In the genomic region with DNA sequence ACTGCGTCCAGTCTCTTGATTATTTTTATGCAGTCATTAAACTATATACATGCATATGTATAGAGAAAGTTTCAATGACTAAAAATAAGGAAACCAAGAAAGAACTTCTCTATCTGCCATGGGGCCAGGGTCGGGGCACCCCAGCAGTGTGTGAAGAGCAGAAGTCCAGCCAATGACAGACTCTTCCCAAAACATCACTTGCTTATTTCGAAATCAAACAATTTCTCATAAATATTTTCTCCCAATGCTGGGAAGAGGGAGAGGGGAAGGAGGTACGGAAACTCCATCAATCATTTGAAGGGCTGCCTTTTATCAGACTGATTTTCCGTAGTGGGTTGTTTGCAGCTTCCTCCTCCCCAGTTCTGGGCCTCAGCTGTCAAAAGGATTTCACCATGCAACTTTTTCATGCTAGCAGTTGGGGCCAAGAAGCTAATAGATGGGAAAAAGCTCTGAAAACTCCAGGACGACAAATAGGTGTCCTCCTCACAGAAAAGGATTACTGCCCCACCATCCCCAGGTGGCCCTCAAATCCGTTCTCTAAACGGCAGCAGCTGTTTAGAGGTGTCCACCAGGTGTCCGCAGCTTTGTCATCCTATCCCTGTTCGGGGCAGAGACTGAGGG, we compare ENCODE assay signal across 1 cellular context.
TF ChIP-seq lines count a peak whose summit lies in the region.

No MANE protein-coding gene starts in this region.

TF ChIP-seq in GM12878, 131 proteins besides CTCF, POLR2A, EP300 and RAD21:
- TF ChIP-seq ATF7 (IDR thresholded peaks at IDR 0.05; ENCODE audit: low read depth) (0 out of 2 replicates have a peak, but pooled peaks have one; percentile 24), FOXK2 (IDR thresholded peaks at IDR 0.05) (no peak), TBL1XR1 (IDR thresholded peaks at IDR 0.05; ENCODE audit: low read depth, low read length) (no peak), HCFC1 (IDR thresholded peaks at IDR 0.05; ENCODE audit: low read length) (0 out of 2 replicates have a peak, but pooled peaks have one; percentile 37), TARDBP (IDR thresholded peaks at IDR 0.05; ENCODE audit: borderline replicate concordance) (no peak), TCF3 (IDR thresholded peaks at IDR 0.05; ENCODE audit: borderline replicate concordance, insufficient read depth, low read depth, low read length) (0 out of 2 replicates have a peak, but pooled peaks have one; percentile 39), TCF12 (IDR thresholded peaks at IDR 0.05; ENCODE audit: low read depth, low read length) (peak; percentile 48; the same call in 1 of the 2 replicates), TAF1 (IDR thresholded peaks at IDR 0.05; ENCODE audit: borderline replicate concordance, low read depth, low read length) (no peak)
- TF ChIP-seq, protein P1, sequence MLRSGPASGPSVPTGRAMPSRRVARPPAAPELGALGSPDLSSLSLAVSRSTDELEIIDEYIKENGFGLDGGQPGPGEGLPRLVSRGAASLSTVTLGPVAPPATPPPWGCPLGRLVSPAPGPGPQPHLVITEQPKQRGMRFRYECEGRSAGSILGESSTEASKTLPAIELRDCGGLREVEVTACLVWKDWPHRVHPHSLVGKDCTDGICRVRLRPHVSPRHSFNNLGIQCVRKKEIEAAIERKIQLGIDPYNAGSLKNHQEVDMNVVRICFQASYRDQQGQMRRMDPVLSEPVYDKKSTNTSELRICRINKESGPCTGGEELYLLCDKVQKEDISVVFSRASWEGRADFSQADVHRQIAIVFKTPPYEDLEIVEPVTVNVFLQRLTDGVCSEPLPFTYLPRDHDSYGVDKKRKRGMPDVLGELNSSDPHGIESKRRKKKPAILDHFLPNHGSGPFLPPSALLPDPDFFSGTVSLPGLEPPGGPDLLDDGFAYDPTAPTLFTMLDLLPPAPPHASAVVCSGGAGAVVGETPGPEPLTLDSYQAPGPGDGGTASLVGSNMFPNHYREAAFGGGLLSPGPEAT (IDR thresholded peaks at IDR 0.05; ENCODE audit: low read depth), result peak; percentile 29; the same call in 1 of the 2 replicates
- TF ChIP-seq, protein P2, sequence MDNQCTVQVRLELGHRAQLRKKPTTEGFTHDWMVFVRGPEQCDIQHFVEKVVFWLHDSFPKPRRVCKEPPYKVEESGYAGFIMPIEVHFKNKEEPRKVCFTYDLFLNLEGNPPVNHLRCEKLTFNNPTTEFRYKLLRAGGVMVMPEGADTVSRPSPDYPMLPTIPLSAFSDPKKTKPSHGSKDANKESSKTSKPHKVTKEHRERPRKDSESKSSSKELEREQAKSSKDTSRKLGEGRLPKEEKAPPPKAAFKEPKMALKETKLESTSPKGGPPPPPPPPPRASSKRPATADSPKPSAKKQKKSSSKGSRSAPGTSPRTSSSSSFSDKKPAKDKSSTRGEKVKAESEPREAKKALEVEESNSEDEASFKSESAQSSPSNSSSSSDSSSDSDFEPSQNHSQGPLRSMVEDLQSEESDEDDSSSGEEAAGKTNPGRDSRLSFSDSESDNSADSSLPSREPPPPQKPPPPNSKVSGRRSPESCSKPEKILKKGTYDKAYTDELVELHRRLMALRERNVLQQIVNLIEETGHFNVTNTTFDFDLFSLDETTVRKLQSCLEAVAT (IDR thresholded peaks at IDR 0.05), result peak; percentile 33; the same call in 1 of the 2 replicates
